Comparison of ENCODE assay signal across 14 cellular contexts in genomic region chr13:112728375-112729126, GRCh38.
"Had no signal": no experiment of that assay in that cellular context is flagged by ENCODE, and none has a peak within 500 bp of the region (broad histone marks: within the 10 kb centered on the region; RNA-seq: fewer than 3 reads in every experiment).

No MANE protein-coding gene starts in this region.

- DNase-seq: activated CD4-positive, alpha-beta T cell treated with anti-CD3 and anti-CD28 coated beads, Interleukin-2, amount 50 U/mL, for 48 hours; activated CD4-positive, CD25-positive, alpha-beta regulatory T cell treated with anti-CD3 and anti-CD28 coated beads, Interleukin-2, amount 50 U/mL, for 72 hours; activated gamma-delta T cell treated with Interleukin-2 at 50 U/mL for 16 hours; activated naive CD8-positive, alpha-beta T cell treated with anti-CD3 and anti-CD28 coated beads for 36 hours; activated T-cell treated with anti-CD3 and anti-CD28 coated beads, Interleukin-2, amount 50 U/mL, for 48 hours; brain microvascular endothelial cell; hippocampal formation; mucosa of descending colon; naive thymus-derived CD8-positive, alpha-beta T cell; stimulated activated CD4-positive, alpha-beta T cell treated with anti-CD3 and anti-CD28 coated beads, Interleukin-1b, Interleukin-23, amount 100 ng/mL, for 48 hours; stimulated activated naive B cell treated with anti-CD40 and anti-IgM and Interleukin-4, amounts not matched to agents 10 μg/mL and 1 μg/mL and 100 μg/mL, for 72 hours had no signal

- H3K27ac Mint-ChIP-seq: activated naive CD8-positive, alpha-beta T cell treated with anti-CD3 and anti-CD28 coated beads for 36 hours; naive thymus-derived CD8-positive, alpha-beta T cell; stimulated activated naive B cell treated with anti-CD40 and anti-IgM and Interleukin-4, amounts not matched to agents 10 μg/mL and 1 μg/mL and 100 μg/mL, for 72 hours had no signal

- H3K4me3 ChIP-seq: mucosa of descending colon, tibial nerve had no signal

- FAIRE-seq: endothelial cell of umbilical vein, frontal cortex had no signal

- H3K36me3 Mint-ChIP-seq: activated naive CD8-positive, alpha-beta T cell treated with anti-CD3 and anti-CD28 coated beads for 36 hours; naive thymus-derived CD8-positive, alpha-beta T cell had no signal

- H3K27me3 ChIP-seq: brain microvascular endothelial cell, tibial nerve had no signal

- H3K36me3 ChIP-seq: brain microvascular endothelial cell had no signal

- H3K9me3 Mint-ChIP-seq: activated naive CD8-positive, alpha-beta T cell treated with anti-CD3 and anti-CD28 coated beads for 36 hours; naive thymus-derived CD8-positive, alpha-beta T cell; stimulated activated naive B cell treated with anti-CD40 and anti-IgM and Interleukin-4, amounts not matched to agents 10 μg/mL and 1 μg/mL and 100 μg/mL, for 72 hours had no signal

- H3K4me3 Mint-ChIP-seq: activated naive CD8-positive, alpha-beta T cell treated with anti-CD3 and anti-CD28 coated beads for 36 hours; naive thymus-derived CD8-positive, alpha-beta T cell; stimulated activated naive B cell treated with anti-CD40 and anti-IgM and Interleukin-4, amounts not matched to agents 10 μg/mL and 1 μg/mL and 100 μg/mL, for 72 hours had no signal

- H3K9me3 ChIP-seq: mucosa of descending colon, tibial nerve had no signal

- H3K27me3 Mint-ChIP-seq: activated naive CD8-positive, alpha-beta T cell treated with anti-CD3 and anti-CD28 coated beads for 36 hours; naive thymus-derived CD8-positive, alpha-beta T cell; stimulated activated naive B cell treated with anti-CD40 and anti-IgM and Interleukin-4, amounts not matched to agents 10 μg/mL and 1 μg/mL and 100 μg/mL, for 72 hours had no signal

- H3K27ac ChIP-seq: brain microvascular endothelial cell, tibial nerve had no signal

- ATAC-seq: mucosa of descending colon; naive thymus-derived CD8-positive, alpha-beta T cell; stimulated activated naive B cell treated with anti-CD40 and anti-IgM and Interleukin-4, amounts not matched to agents 10 μg/mL and 1 μg/mL and 100 μg/mL, for 72 hours had no signal
